ENCODE assay signal across 8 cellular contexts in genomic region chr2:84970266-84970955, GRCh38. TPM values are rescaled to one million over a fixed set of nuclear protein-coding genes. Genes with fewer than 3 reads are reported as not detected.
A peak's percentile ranks its signal among the peaks of the same experiment; 100 is the strongest.
DNase-seq lines count a peak whose midpoint lies in the region; ATAC-seq, FAIRE-seq and TF ChIP-seq lines count a peak whose summit lies in the region.

No MANE protein-coding gene starts in this region.

- TF ChIP-seq POLR2A in GM12891 (IDR thresholded peaks at IDR 0.05; ENCODE audit: low read depth, low read length) (no peak), H54 (IDR thresholded peaks at IDR 0.05; ENCODE audit: low read depth, low read length) (no peak; the same call in 1 of the 2 replicates)

- H3K27ac ChIP-seq in left lung, result peak overlapping the region; percentile 95 to 98

- FAIRE-seq in GM12891 (lab: Jason Lieb, UNC) (no peak), H54 (lab: Jason Lieb, UNC) (no peak)

- H3K9me3 ChIP-seq in left lung, result no peaks in the 10 kb centered on the region

- DNase-seq in GM12891 (ENCODE audit: insufficient read length, low spot score), result peak; percentile 56
- DNase-seq in H54 (ENCODE audit: insufficient read length, low spot score), result peak; percentile 45
- DNase-seq in LoVo (ENCODE audit: low spot score), result peak; percentile 45
- peak; percentile 73 for DNase-seq in activated CD4-positive, CD25-positive, alpha-beta regulatory T cell treated with anti-CD3 and anti-CD28 coated beads, Interleukin-2, amount 50 U/mL, for 72 hours
- DNase-seq in choroid plexus epithelial cell (ENCODE audit: low read depth), result peak; percentile 63
- DNase-seq in left lung, result peak; percentile 71 to 93
- DNase-seq in stimulated activated CD4-positive, alpha-beta T cell treated with anti-CD3 and anti-CD28 coated beads, Interleukin-4, amount 100 ng/mL, for 1 hour, result peak; percentile 55
- DNase-seq in NCI-H2107 (lab: John Stamatoyannopoulos, UW), result no peak

- H3K4me3 ChIP-seq in choroid plexus epithelial cell (ENCODE audit: low read depth, low read length) (peak overlapping the region; percentile 77), left lung (peak overlapping the region; percentile 67 to 85)

- no peaks in the 10 kb centered on the region for H3K27me3 ChIP-seq in left lung

- H3K36me3 ChIP-seq in left lung, result peaks cover 0 to 12% of the 10 kb centered on the region in 2 donors

- peak; percentile 71 for ATAC-seq in left lung

- TF ChIP-seq CTCF in choroid plexus epithelial cell (conservative IDR thresholded peaks at IDR 0.05; ENCODE audit: low read depth, low read length) (no peak), left lung (IDR thresholded peaks at IDR 0.05) (no peak)

- peaks cover 6 to 65% of the 10 kb centered on the region in 2 donors for H3K4me1 ChIP-seq in left lung

- intact Hi-C loops in left lung (cut with DNase I), result no loop called here

TF ChIP-seq in GM12891, 5 proteins besides CTCF, POLR2A, EP300 and RAD21:
- peak; percentile 58 for TF ChIP-seq TAF1 (IDR thresholded peaks at IDR 0.05; ENCODE audit: low read depth, low read length)
- peak; percentile 39 for TF ChIP-seq SPI1 (IDR thresholded peaks at IDR 0.05; ENCODE audit: low read depth, low read length)
- TF ChIP-seq POU2F2 (IDR thresholded peaks at IDR 0.05; ENCODE audit: low read depth, low read length), result no peak
- peak; percentile 50 for TF ChIP-seq POLR2AphosphoS5 (IDR thresholded peaks at IDR 0.05; ENCODE audit: low read depth, low read length)
- no peak for TF ChIP-seq PAX5 (IDR thresholded peaks at IDR 0.05; ENCODE audit: insufficient read depth, low read length, severe bottlenecking)

RNA-seq across cellular contexts. Expression of gene KCMF1, which starts 0.6 kb away (rescaled TPM):
- 35.9 TPM for polyA plus RNA-seq in GM12891 (2012; ENCODE audit: low read depth, missing spikeins)
- 10 to 100 TPM; 66.4 to 87.1 TPM for total RNA-seq in left lung
